Comparison of ENCODE assay signal across 8 cellular contexts in the genomic region with DNA sequence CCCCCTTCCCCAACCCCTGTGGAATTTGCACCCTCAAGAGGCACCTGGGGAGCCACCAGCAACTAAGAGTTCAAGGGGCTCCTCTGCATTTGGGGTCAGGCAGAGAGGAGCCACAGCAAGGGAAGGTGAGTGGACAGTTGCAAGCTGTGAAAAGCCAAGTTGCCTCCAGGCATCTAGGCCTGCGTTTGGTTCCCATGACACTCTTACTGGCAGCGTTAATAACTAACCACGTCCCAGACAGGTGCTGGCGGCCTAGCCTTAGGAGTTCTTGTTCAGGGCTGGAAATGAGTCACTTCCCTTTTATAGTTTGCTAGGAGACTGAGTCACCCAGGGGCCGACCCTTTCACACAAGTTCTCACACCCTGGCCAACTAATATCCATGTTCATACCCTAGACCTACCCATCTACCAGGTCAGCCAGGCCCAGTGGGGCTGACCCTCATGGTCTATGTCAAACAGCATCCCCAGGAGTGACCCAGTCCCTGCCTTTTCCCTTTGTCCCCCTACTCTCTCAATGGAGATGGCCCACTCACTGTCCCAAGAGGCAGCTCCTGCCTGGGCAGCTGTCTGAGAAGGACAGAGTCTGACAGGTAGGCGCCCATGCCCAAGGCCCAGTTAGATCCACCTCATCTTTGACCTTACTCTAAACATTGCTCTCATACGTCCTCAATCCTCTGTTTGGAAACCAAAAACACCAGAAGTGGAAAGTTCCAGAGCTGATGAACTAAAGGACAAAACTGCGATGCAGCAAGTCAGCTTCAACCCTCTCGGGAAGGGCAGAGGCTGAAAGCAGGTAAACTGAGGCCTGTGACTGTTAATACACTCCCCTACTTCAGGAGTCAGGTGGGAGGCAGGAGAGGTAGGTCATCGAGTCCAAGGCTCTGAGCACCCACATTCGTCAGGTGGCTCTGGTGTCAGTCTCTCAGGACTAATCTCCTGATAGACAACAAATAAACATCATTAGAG.
DNase-seq lines count a peak whose midpoint lies in the region; ATAC-seq, FAIRE-seq and TF ChIP-seq lines count a peak whose summit lies in the region.

No MANE protein-coding gene starts in this region.

- H3K36me3 ChIP-seq in mesodermal cell (ENCODE audit: control insufficient read depth, insufficient read depth, low read length): peaks cover 14% of the 10 kb centered on the region

- no peak overlapping the region for H3K4me3 ChIP-seq in mesodermal cell (ENCODE audit: extremely low read depth, insufficient read depth, low read length, poor library complexity, severe bottlenecking)

- no peak for FAIRE-seq in D721Med (lab: Jason Lieb, UNC)

- ATAC-seq in GM18858 (IDR thresholded peaks at IDR 0.05; ENCODE audit: unreplicated experiment) (peak; percentile 49), HG02970 (IDR thresholded peaks at IDR 0.05; ENCODE audit: low FRiP score, unreplicated experiment) (peak; percentile 46)

- DNase-seq in AG09319 (ENCODE audit: extremely low read depth, low read depth): peak; percentile 35
- DNase-seq in NCI-H2196 treated with DMSO at 0.1 percent for 48 hours (lab: John Stamatoyannopoulos, UW; ENCODE audit: unreplicated experiment): peak; percentile 55
- peak; percentile 95 for DNase-seq in astrocyte of the hippocampus (ENCODE audit: low read depth, low spot score)
- no peak for DNase-seq in D721Med (ENCODE audit: insufficient read length, low spot score)
- no peak for DNase-seq in globus pallidus (ENCODE audit: low spot score)

- peaks cover 23% of the 10 kb centered on the region for H3K9me3 ChIP-seq in mesodermal cell (ENCODE audit: control insufficient read depth, low read length)

- TF ChIP-seq CTCF in AG09319 (IDR thresholded peaks at IDR 0.05; ENCODE audit: low read depth, low read length): no peak
- TF ChIP-seq CTCF in D721Med (IDR thresholded peaks at IDR 0.05; ENCODE audit: insufficient read depth, missing control alignments): no peak

- peaks cover 46% of the 10 kb centered on the region for H3K4me1 ChIP-seq in mesodermal cell (ENCODE audit: control insufficient read depth, insufficient read depth, low read length, poor library complexity, severe bottlenecking)

- peak overlapping the region; percentile 69 for H3K27ac ChIP-seq in mesodermal cell (ENCODE audit: low read depth, low read length, severe bottlenecking)

- 78 to 91% methylated on average over 9 to 10 of the region's 11 CpGs for WGBS in mesodermal cell (ENCODE audit: insufficient coverage in 2 of 2), 2 experiments

Comparison
In these comparisons a context has a peak if more than half of its experiments do, and no peak if none do; other contexts are left out.
1. DNase-seq: peak in AG09319 (single experiment), NCI-H2196 treated with DMSO at 0.1 percent for 48 hours (single experiment) and astrocyte of the hippocampus (single experiment); none in D721Med (single experiment) and globus pallidus (single experiment).